ENCODE assay signal across 8 cellular contexts in genomic region chr12:124928095-124928911, GRCh38. TPM values are rescaled to one million over a fixed set of nuclear protein-coding genes. Genes with fewer than 3 reads are reported as not detected.
A peak's percentile ranks its signal among the peaks of the same experiment; 100 is the strongest.
DNase-seq lines count a peak whose midpoint lies in the region; ATAC-seq and TF ChIP-seq lines count a peak whose summit lies in the region.

No MANE protein-coding gene starts in this region.

- H4K20me1 ChIP-seq in neural progenitor cell (ENCODE audit: low read depth), result no peaks in the 10 kb centered on the region

- H3K9me3 Mint-ChIP-seq in activated B cell treated with CpG ODN at 0.5 μM for 24 hours (no peaks in the 10 kb centered on the region), neural progenitor cell (peaks cover 12% of the 10 kb centered on the region)

- peak overlapping the region; percentile 42 for H3K4me3 ChIP-seq in fibroblast of mammary gland (ENCODE audit: control insufficient read depth, low read depth, low read length)
- peak overlapping the region; percentile 98 for H3K4me3 ChIP-seq in neural progenitor cell

- peaks cover 6% of the 10 kb centered on the region for H3K27me3 Mint-ChIP-seq in activated B cell treated with CpG ODN at 0.5 μM for 24 hours
- H3K27me3 Mint-ChIP-seq in neural progenitor cell (ENCODE audit: insufficient read depth, low read depth), result peaks cover 27% of the 10 kb centered on the region

- H3K36me3 ChIP-seq in neural progenitor cell, result no peaks in the 10 kb centered on the region

- no peaks in the 10 kb centered on the region for H3K27me3 ChIP-seq in neural progenitor cell

- H3K36me3 Mint-ChIP-seq in activated B cell treated with CpG ODN at 0.5 μM for 24 hours (ENCODE audit: low read depth), result peaks cover 10% of the 10 kb centered on the region
- H3K36me3 Mint-ChIP-seq in neural progenitor cell, result peaks cover 7% of the 10 kb centered on the region

- CTCF ChIA-PET in activated B cell treated with CpG ODN at 0.5 μM for 24 hours (lab: Charles Lee), result interaction anchor here (0.8 to 4.0 kb wide), 7 partner anchors 9 to 43 kb away, joined by 3 to 23 read pairs (median 11); partner anchors contain the start of gene UBC

- H3K9ac ChIP-seq in neural progenitor cell, result no peak overlapping the region

- H3K4me3 Mint-ChIP-seq in activated B cell treated with CpG ODN at 0.5 μM for 24 hours, result peak overlapping the region; percentile 88
- peak overlapping the region; percentile 93 for H3K4me3 Mint-ChIP-seq in neural progenitor cell

- peak overlapping the region; percentile 74 for H3K4me2 ChIP-seq in neural progenitor cell

- ATAC-seq in HG03135 (IDR thresholded peaks at IDR 0.05; ENCODE audit: unreplicated experiment) (peak; percentile 33), activated B cell treated with CpG ODN at 0.5 μM for 24 hours (ENCODE audit: low read depth) (peak; percentile 45)

- no peak overlapping the region for H2AFZ ChIP-seq in neural progenitor cell (replicated peaks)

- intact Hi-C loops in activated B cell treated with CpG ODN at 0.5 μM for 24 hours (cut with micrococcal nuclease), result no loop called here

- no peaks in the 10 kb centered on the region for H3K9me3 ChIP-seq in neural progenitor cell (ENCODE audit: low read depth)

- peak; percentile 59 for DNase-seq in activated CD4-positive, alpha-beta T cell treated with anti-CD3 and anti-CD28 coated beads for 48 hours
- DNase-seq in activated CD4-positive, alpha-beta T cell treated with anti-CD3 and anti-CD28 coated beads for 1 hour, result no peak
- DNase-seq in activated B cell treated with CpG ODN at 0.5 μM for 24 hours, result no peak
- peak; percentile 95 for DNase-seq in fibroblast of mammary gland (ENCODE audit: low read depth)
- peak; percentile 31 for DNase-seq in neural progenitor cell (ENCODE audit: low spot score)
- no peak for DNase-seq in hepatic stellate cell (ENCODE audit: low spot score)
- no peak for DNase-seq in superior temporal gyrus (ENCODE audit: extremely low spot score)

- peaks cover 16% of the 10 kb centered on the region for H3F3A ChIP-seq in neural progenitor cell (ENCODE audit: low read depth)

- no peaks in the 10 kb centered on the region for H3K4me1 ChIP-seq in neural progenitor cell

- TF ChIP-seq CTCF in activated B cell treated with CpG ODN at 0.5 μM for 24 hours (IDR thresholded peaks at IDR 0.05), result no peak
- TF ChIP-seq CTCF in fibroblast of mammary gland (conservative IDR thresholded peaks at IDR 0.05; ENCODE audit: control insufficient read depth, insufficient read depth, low read depth, low read length), result no peak
- TF ChIP-seq CTCF in neural progenitor cell (IDR thresholded peaks at IDR 0.05), result no peak

- no peaks in the 10 kb centered on the region for H3K79me2 ChIP-seq in neural progenitor cell (ENCODE audit: low read depth)

- POLR2A ChIA-PET in activated B cell treated with CpG ODN at 0.5 μM for 24 hours (lab: Charles Lee), result interaction anchor here (0.5 to 20.6 kb wide), 8 partner anchors 8 to 447 kb away, joined by 3 to 590 read pairs (median 5); partner anchors contain the start of gene UBC

- H3K27ac Mint-ChIP-seq in activated B cell treated with CpG ODN at 0.5 μM for 24 hours, result peak overlapping the region; percentile 98
- peak overlapping the region; percentile 99 for H3K27ac Mint-ChIP-seq in neural progenitor cell

- no peak overlapping the region for H3K27ac ChIP-seq in neural progenitor cell

- H3K4me1 Mint-ChIP-seq in activated B cell treated with CpG ODN at 0.5 μM for 24 hours (peaks cover 27% of the 10 kb centered on the region), neural progenitor cell (peaks cover 22% of the 10 kb centered on the region)

RNA-seq across cellular contexts. Expression of gene UBC, which starts 13.9 kb away (rescaled TPM):
- 847 and 865 TPM in 2 replicates for total RNA-seq in activated B cell treated with CpG ODN at 0.5 μM for 24 hours
- total RNA-seq in neural progenitor cell (ENCODE audit: low replicate concordance), result 857 and 897 TPM in 2 replicates

Comparison
In these comparisons a context has a peak if more than half of its experiments do, and no peak if none do; other contexts are left out.
1. DNase-seq: peak in activated CD4-positive, alpha-beta T cell treated with anti-CD3 and anti-CD28 coated beads for 48 hours (single experiment), fibroblast of mammary gland (single experiment) and neural progenitor cell (single experiment); none in activated CD4-positive, alpha-beta T cell treated with anti-CD3 and anti-CD28 coated beads for 1 hour (single experiment), activated B cell treated with CpG ODN at 0.5 μM for 24 hours (single experiment), hepatic stellate cell (single experiment) and superior temporal gyrus (single experiment).